In genomic region chr14:90301122-90301521, GRCh38 we compare ENCODE assay signal across 12 cellular contexts. TPM values are rescaled to one million over a fixed set of nuclear protein-coding genes. Genes with fewer than 3 reads are reported as not detected.
A peak's percentile ranks its signal among the peaks of the same experiment; 100 is the strongest.
DNase-seq lines count a peak whose midpoint lies in the region; ATAC-seq, FAIRE-seq and TF ChIP-seq lines count a peak whose summit lies in the region.
"Had no signal": no experiment of that assay in that cellular context is flagged by ENCODE, and none has a peak within 500 bp of the region (broad histone marks: within the 10 kb centered on the region; RNA-seq: fewer than 3 reads in every experiment).

No MANE protein-coding gene starts in this region.

- peak overlapping the region; percentile 71 for H3K27ac ChIP-seq in left ventricle myocardium inferior (replicated peaks)
- peak overlapping the region; percentile 8 for H3K27ac ChIP-seq in muscle layer of colon (ENCODE audit: low read depth, low read length)
- peak overlapping the region; percentile 42 to 64 (median 52) for H3K27ac ChIP-seq in transverse colon

- DNase-seq in left ventricle myocardium inferior (no peak), left ventricle myocardium superior (no peak), transverse colon (no peak), type B pancreatic cell (ENCODE audit: extremely low spot score, unreplicated experiment) (no peak), GM19239 (ENCODE audit: insufficient read length, low spot score) (no peak)
- no peak for DNase-seq in activated naive CD8-positive, alpha-beta T cell treated with anti-CD3 and anti-CD28 coated beads, Interleukin-2, amount 50 U/mL, for 24 hours
- DNase-seq: activated CD4-positive, alpha-beta T cell treated with anti-CD3 and anti-CD28 coated beads for 1 hour; BE2C had no signal

- no peak overlapping the region for H3K4me3 ChIP-seq in left ventricle myocardium inferior
- no peak overlapping the region for H3K4me3 ChIP-seq in muscle layer of colon (ENCODE audit: low read depth in 1 of 2, low read length in 2 of 2)
- H3K4me3 ChIP-seq in transverse colon = no peak overlapping the region

- H3K27me3 ChIP-seq in left ventricle myocardium inferior (ENCODE audit: low read depth) = no peaks in the 10 kb centered on the region
- no peaks in the 10 kb centered on the region for H3K27me3 ChIP-seq in muscle layer of colon (ENCODE audit: control insufficient read depth in 1 of 2, insufficient read depth in 2 of 2, low read length in 2 of 2)
- H3K27me3 ChIP-seq in transverse colon = no peaks in the 10 kb centered on the region
- H3K27me3 ChIP-seq: BE2C had no signal

- H3K4me1 Mint-ChIP-seq in activated naive CD8-positive, alpha-beta T cell treated with anti-CD3 and anti-CD28 coated beads, Interleukin-2, amount 50 U/mL, for 24 hours = peaks cover 4% of the 10 kb centered on the region
- H3K4me1 Mint-ChIP-seq in type B pancreatic cell (ENCODE audit: unreplicated experiment) = peaks cover 8% of the 10 kb centered on the region

- FAIRE-seq in GM19239 (lab: Jason Lieb, UNC) = no peak

- no peak for TF ChIP-seq POLR2A in transverse colon (IDR thresholded peaks at IDR 0.05)

- ATAC-seq in left ventricle myocardium superior (no peak), GM21367 (IDR thresholded peaks at IDR 0.05; ENCODE audit: unreplicated experiment) (no peak)
- no peak for ATAC-seq in activated naive CD8-positive, alpha-beta T cell treated with anti-CD3 and anti-CD28 coated beads, Interleukin-2, amount 50 U/mL, for 24 hours

- H3K36me3 ChIP-seq in left ventricle myocardium inferior (peaks cover 56% of the 10 kb centered on the region), muscle layer of colon (ENCODE audit: insufficient read depth, low read length) (peaks cover 32% of the 10 kb centered on the region), transverse colon (peaks cover 0 to 14% (median 5%) of the 10 kb centered on the region in 4 donors)

- H3K27me3 Mint-ChIP-seq in activated naive CD8-positive, alpha-beta T cell treated with anti-CD3 and anti-CD28 coated beads, Interleukin-2, amount 50 U/mL, for 24 hours = no peaks in the 10 kb centered on the region
- no peaks in the 10 kb centered on the region for H3K27me3 Mint-ChIP-seq in type B pancreatic cell
- H3K27me3 Mint-ChIP-seq: IgD-negative memory B cell had no signal

- H3K36me3 Mint-ChIP-seq in activated naive CD8-positive, alpha-beta T cell treated with anti-CD3 and anti-CD28 coated beads, Interleukin-2, amount 50 U/mL, for 24 hours (ENCODE audit: low read depth) = peaks cover 31% of the 10 kb centered on the region
- peaks cover 10% of the 10 kb centered on the region for H3K36me3 Mint-ChIP-seq in type B pancreatic cell

- no peaks in the 10 kb centered on the region for H3K9me3 Mint-ChIP-seq in activated naive CD8-positive, alpha-beta T cell treated with anti-CD3 and anti-CD28 coated beads, Interleukin-2, amount 50 U/mL, for 24 hours
- H3K9me3 Mint-ChIP-seq in type B pancreatic cell = no peaks in the 10 kb centered on the region
- H3K9me3 Mint-ChIP-seq: activated naive CD4-positive, alpha-beta T cell treated with anti-CD3 and anti-CD28 coated beads, Interleukin-2, amount 50 U/mL, for 72 hours; IgD-negative memory B cell had no signal

- WGBS in transverse colon (ENCODE audit: low coverage in 1 of 2), 2 donors = 66 to 80% methylated on average over 3 to 6 of the region's 6 CpGs

- no peak overlapping the region for H3K9ac ChIP-seq in muscle layer of colon (ENCODE audit: low read length)

- H3K4me1 ChIP-seq in left ventricle myocardium inferior (peaks cover 41% of the 10 kb centered on the region), muscle layer of colon (ENCODE audit: insufficient read depth, low read length) (peaks cover 14% of the 10 kb centered on the region), transverse colon (peaks cover 4 to 25% (median 13%) of the 10 kb centered on the region in 4 donors)

- in situ Hi-C loops in transverse colon (cut with MboI; ENCODE audit: low pct_ligation_motif_present in 1 of 4, low pct_unique_long_range_greater_than_20kb in 1 of 4, low sequenced_read_pairs in 3 of 4) = loop anchor here in 3 of 4 donors (10.0 to 25.0 kb wide), 2 partner anchors 386 to 464 kb away; no protein-coding TSS in a partner anchor

- intact Hi-C loops in left ventricle myocardium inferior (cut with micrococcal nuclease) (no loop called here), left ventricle myocardium superior (cut with micrococcal nuclease) (no loop called here), transverse colon (cut with DNase I; ENCODE audit: low total_unique reads) (loop anchor here (10.0 kb wide), 2 partner anchors 224 to 404 kb away; no protein-coding TSS in a partner anchor)

- peak overlapping the region; percentile 37 for H3K27ac Mint-ChIP-seq in activated naive CD8-positive, alpha-beta T cell treated with anti-CD3 and anti-CD28 coated beads, Interleukin-2, amount 50 U/mL, for 24 hours
- H3K27ac Mint-ChIP-seq in type B pancreatic cell = no peak overlapping the region

- no peak overlapping the region for H3K4me3 Mint-ChIP-seq in activated naive CD8-positive, alpha-beta T cell treated with anti-CD3 and anti-CD28 coated beads, Interleukin-2, amount 50 U/mL, for 24 hours
- no peak overlapping the region for H3K4me3 Mint-ChIP-seq in type B pancreatic cell
- H3K4me3 Mint-ChIP-seq: IgD-negative memory B cell had no signal

- no peaks in the 10 kb centered on the region for H3K9me3 ChIP-seq in left ventricle myocardium inferior (replicated peaks)
- no peaks in the 10 kb centered on the region for H3K9me3 ChIP-seq in muscle layer of colon (ENCODE audit: low read length)
- no peaks in the 10 kb centered on the region for H3K9me3 ChIP-seq in transverse colon
- H3K9me3 ChIP-seq: BE2C had no signal

- no peak for TF ChIP-seq CTCF in left ventricle myocardium inferior (IDR thresholded peaks at IDR 0.05; ENCODE audit: borderline replicate concordance)
- no peak for TF ChIP-seq CTCF in transverse colon (IDR thresholded peaks at IDR 0.05)
- no peak for TF ChIP-seq CTCF in type B pancreatic cell (conservative IDR thresholded peaks at IDR 0.05)

- no peak for TF ChIP-seq EP300 in transverse colon (IDR thresholded peaks at IDR 0.05; ENCODE audit: low read depth)

RNA-seq across cellular contexts. Expression of gene NRDE2, which starts 30.6 kb away (rescaled TPM):
- 10.5 TPM for total RNA-seq in left ventricle myocardium inferior
- 11.8 TPM for total RNA-seq in left ventricle myocardium superior
- total RNA-seq in transverse colon = 10 to 100 TPM; 18.6 to 26.9 (median 21.0) TPM
- total RNA-seq in type B pancreatic cell (ENCODE audit: low replicate concordance) = 17.5 and 22.8 TPM in 2 replicates

RNA-seq across cellular contexts. Expression of gene PSMC1, which starts 44.8 kb away (rescaled TPM):
- total RNA-seq in left ventricle myocardium inferior (121 TPM), left ventricle myocardium superior (122 TPM), transverse colon (10 to 100 TPM; 23.9 to 79.9 (median 56.2) TPM), type B pancreatic cell (ENCODE audit: low replicate concordance) (95.7 and 109 TPM in 2 replicates)

Comparison
In these comparisons a context has a peak if more than half of its experiments do, and no peak if none do; other contexts are left out.
1. H3K27ac ChIP-seq: peak in every context shown above with its lines; median percentile 71 in left ventricle myocardium inferior; 52 in transverse colon; 8 in muscle layer of colon.